In genomic region chr10:62302760-62303159, GRCh38 we compare ENCODE assay signal across 27 cellular contexts.
"Had no signal": no experiment of that assay in that cellular context is flagged by ENCODE, and none has a peak within 500 bp of the region (broad histone marks: within the 10 kb centered on the region; RNA-seq: fewer than 3 reads in every experiment).

No MANE protein-coding gene starts in this region.

- H3K4me1 Mint-ChIP-seq: activated CD4-positive, alpha-beta T cell treated with anti-CD3 and anti-CD28 coated beads, Interleukin-2, amount 10 ng/mL, durations not matched to agents 24 days and 14 days; activated naive CD8-positive, alpha-beta T cell treated with anti-CD3 and anti-CD28 coated beads, Interleukin-2, amount 10 ng/mL, durations not matched to agents 7 days and 5 days had no signal

- H3K36me3 Mint-ChIP-seq: activated naive CD8-positive, alpha-beta T cell treated with anti-CD3 and anti-CD28 coated beads, Interleukin-2, amount 10 ng/mL, durations not matched to agents 7 days and 5 days had no signal

- H3K4me3 Mint-ChIP-seq: activated CD4-positive, alpha-beta memory T cell treated with anti-CD3 and anti-CD28 coated beads for 36 hours; activated CD4-positive, alpha-beta T cell treated with anti-CD3 and anti-CD28 coated beads for 36 hours; activated CD4-positive, alpha-beta T cell treated with anti-CD3 and anti-CD28 coated beads, Interleukin-2, amount 10 ng/mL, durations not matched to agents 24 days and 14 days; activated CD8-positive, alpha-beta T cell treated with anti-CD3 and anti-CD28 coated beads, Interleukin-2, amount 10 ng/mL, durations not matched to agents 7 days and 5 days; activated naive CD8-positive, alpha-beta T cell treated with anti-CD3 and anti-CD28 coated beads, Interleukin-2, amount 10 ng/mL, durations not matched to agents 7 days and 5 days; activated T-cell treated with anti-CD3 and anti-CD28 coated beads, Interleukin-2, amount 50 U/mL, for 24 hours; activated T-cell treated with anti-CD3 and anti-CD28 coated beads, Interleukin-2, amount 50 U/mL, for 72 hours; central memory CD8-positive, alpha-beta T cell; dendritic cell treated with granulocyte-macrophage colony-stimulating factor and Interleukin-4, amounts not matched to agents 40 ng/mL and 50 ng/mL, for 4 days; endodermal cell had no signal

- ATAC-seq: activated CD4-positive, alpha-beta T cell treated with anti-CD3 and anti-CD28 coated beads for 36 hours; activated CD8-positive, alpha-beta T cell treated with anti-CD3 and anti-CD28 coated beads, Interleukin-2, amount 10 ng/mL, durations not matched to agents 7 days and 5 days; activated naive CD4-positive, alpha-beta T cell treated with anti-CD3 and anti-CD28 coated beads, Interleukin-2, amount 50 U/mL, for 72 hours; activated T-cell treated with anti-CD3 and anti-CD28 coated beads, Interleukin-2, amount 50 U/mL, for 72 hours; esophagus mucosa had no signal

- DNase-seq: activated CD4-positive, alpha-beta memory T cell treated with anti-CD3 and anti-CD28 coated beads for 36 hours; activated CD4-positive, alpha-beta T cell treated with anti-CD3 and anti-CD28 coated beads for 36 hours; activated CD4-positive, alpha-beta T cell treated with anti-CD3 and anti-CD28 coated beads, Interleukin-2, amount 10 ng/mL, durations not matched to agents 24 days and 14 days; activated CD4-positive, CD25-positive, alpha-beta regulatory T cell; activated CD4-positive, CD25-positive, alpha-beta regulatory T cell treated with anti-CD3 and anti-CD28 coated beads, Interleukin-2, amount 50 U/mL, for 72 hours; activated CD8-positive, alpha-beta memory T cell treated with anti-CD3 and anti-CD28 coated beads, Interleukin-2, amount 50 U/mL, for 48 hours; activated CD8-positive, alpha-beta T cell treated with anti-CD3 and anti-CD28 coated beads, Interleukin-2, amount 10 ng/mL, durations not matched to agents 7 days and 5 days; activated gamma-delta T cell treated with Interleukin-2 at 50 U/mL for 16 hours; activated naive CD4-positive, alpha-beta T cell treated with Interleukin-2 at 50 U/mL for 16 hours; activated naive CD8-positive, alpha-beta T cell treated with anti-CD3 and anti-CD28 coated beads, Interleukin-2, amount 10 ng/mL, durations not matched to agents 7 days and 5 days; activated T-cell treated with anti-CD3 and anti-CD28 coated beads for 4 hours; activated T-cell treated with anti-CD3 and anti-CD28 coated beads, Interleukin-2, amount 50 U/mL, for 24 hours; activated T-cell treated with anti-CD3 and anti-CD28 coated beads, Interleukin-2, amount 50 U/mL, for 72 hours; anterior cingulate cortex; brain microvascular endothelial cell; dorsolateral prefrontal cortex; effector memory CD4-positive, alpha-beta T cell; endodermal cell; foreskin fibroblast; head of caudate nucleus; SW 1271; T-helper 1 cell had no signal

- H3K36me3 ChIP-seq: brain microvascular endothelial cell had no signal

- H3K9me3 Mint-ChIP-seq: central memory CD8-positive, alpha-beta T cell had no signal

- H3K27me3 Mint-ChIP-seq: activated CD4-positive, alpha-beta memory T cell treated with anti-CD3 and anti-CD28 coated beads for 36 hours; activated CD4-positive, alpha-beta T cell treated with anti-CD3 and anti-CD28 coated beads, Interleukin-2, amount 10 ng/mL, durations not matched to agents 24 days and 14 days; activated T-cell treated with anti-CD3 and anti-CD28 coated beads, Interleukin-2, amount 50 U/mL, for 24 hours; central memory CD8-positive, alpha-beta T cell had no signal

- H3K27ac ChIP-seq: brain microvascular endothelial cell, coronary artery, dorsolateral prefrontal cortex had no signal

- H3K27ac Mint-ChIP-seq: activated CD4-positive, alpha-beta memory T cell treated with anti-CD3 and anti-CD28 coated beads for 36 hours; activated CD4-positive, alpha-beta T cell treated with anti-CD3 and anti-CD28 coated beads for 36 hours; activated CD4-positive, alpha-beta T cell treated with anti-CD3 and anti-CD28 coated beads, Interleukin-2, amount 10 ng/mL, durations not matched to agents 24 days and 14 days; activated CD8-positive, alpha-beta T cell treated with anti-CD3 and anti-CD28 coated beads, Interleukin-2, amount 10 ng/mL, durations not matched to agents 7 days and 5 days; activated naive CD4-positive, alpha-beta T cell treated with anti-CD3 and anti-CD28 coated beads, Interleukin-2, amount 50 U/mL, for 72 hours; activated naive CD8-positive, alpha-beta T cell treated with anti-CD3 and anti-CD28 coated beads, Interleukin-2, amount 10 ng/mL, durations not matched to agents 7 days and 5 days; activated T-cell treated with anti-CD3 and anti-CD28 coated beads, Interleukin-2, amount 50 U/mL, for 24 hours; activated T-cell treated with anti-CD3 and anti-CD28 coated beads, Interleukin-2, amount 50 U/mL, for 72 hours; dendritic cell treated with granulocyte-macrophage colony-stimulating factor and Interleukin-4, amounts not matched to agents 40 ng/mL and 50 ng/mL, for 4 days; endodermal cell had no signal

- H3K27me3 ChIP-seq: brain microvascular endothelial cell, dorsolateral prefrontal cortex had no signal

- H3K4me3 ChIP-seq: coronary artery, dorsolateral prefrontal cortex had no signal
